In the genomic region with DNA sequence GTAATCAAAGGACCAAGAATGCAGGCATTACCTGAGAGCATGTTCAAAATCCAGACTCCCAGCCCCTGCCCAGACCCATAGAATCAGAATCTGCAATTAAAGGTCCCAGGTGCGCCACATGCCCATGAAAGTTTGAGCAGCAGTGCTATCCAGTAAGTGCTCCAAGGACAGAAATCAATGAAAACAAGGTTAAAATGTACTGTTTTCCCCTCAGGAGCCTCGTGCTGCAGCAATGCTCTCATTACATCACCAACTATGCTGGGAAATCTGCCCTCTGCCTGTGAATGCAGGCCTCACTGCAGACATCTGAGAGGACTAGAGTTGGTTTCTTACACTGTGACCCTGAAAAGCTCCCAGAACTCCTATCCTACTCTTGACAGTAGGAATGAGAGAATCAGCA, we compare ENCODE assay signal across 14 cellular contexts. TPM values are rescaled to one million over a fixed set of nuclear protein-coding genes. Genes with fewer than 3 reads are reported as not detected.
DNase-seq lines count a peak whose midpoint lies in the region; ATAC-seq and TF ChIP-seq lines count a peak whose summit lies in the region.
"Had no signal": no experiment of that assay in that cellular context is flagged by ENCODE, and none has a peak within 500 bp of the region (broad histone marks: within the 10 kb centered on the region; RNA-seq: fewer than 3 reads in every experiment).

No MANE protein-coding gene starts in this region.

- H3K36me3 ChIP-seq in GM23338 (ENCODE audit: insufficient read depth), result peaks cover 23% of the 10 kb centered on the region

- no peaks in the 10 kb centered on the region for H3F3A ChIP-seq in GM23338 (replicated peaks; ENCODE audit: low read depth)

- H3K36me3 Mint-ChIP-seq in GM23338 (ENCODE audit: low read depth) (peaks cover 41% of the 10 kb centered on the region), progenitor cell of endocrine pancreas (ENCODE audit: insufficient read depth) (peaks cover 34% of the 10 kb centered on the region)

- no peak overlapping the region for H3K27ac ChIP-seq in GM23338 (ENCODE audit: low read depth)
- H3K27ac ChIP-seq: gastroesophageal sphincter had no signal

- H3K4me3 Mint-ChIP-seq in GM23338 (no peak overlapping the region), progenitor cell of endocrine pancreas (ENCODE audit: low read depth) (no peak overlapping the region)
- H3K4me3 Mint-ChIP-seq: activated naive CD4-positive, alpha-beta T cell treated with anti-CD3 and anti-CD28 coated beads, Interleukin-2, amount 50 U/mL, for 24 hours; dendritic cell treated with granulocyte-macrophage colony-stimulating factor and Interleukin-4, amounts not matched to agents 40 ng/mL and 50 ng/mL, for 4 days; IgD-negative memory B cell; nephron had no signal

- no peak overlapping the region for H3K4me2 ChIP-seq in GM23338

- DNase-seq in GM23338 (ENCODE audit: low spot score) (peak; percentile 32), amniotic epithelial cell (ENCODE audit: low read depth) (peak; percentile 75), foreskin fibroblast (peak in 1 of 2 donors; percentile 70), progenitor cell of endocrine pancreas (ENCODE audit: low spot score, unreplicated experiment) (no peak), NOMO-1 (lab: John Stamatoyannopoulos, UW; ENCODE audit: unreplicated experiment in 2 of 2) (no peak)
- DNase-seq in activated CD4-positive, CD25-positive, alpha-beta regulatory T cell treated with anti-CD3 and anti-CD28 coated beads, Interleukin-2, amount 50 U/mL, for 72 hours, result no peak
- DNase-seq: Right ventricle myocardium superior had no signal

- TF ChIP-seq CTCF in GM23338 (conservative IDR thresholded peaks at IDR 0.05; ENCODE audit: low read depth in 2 of 2), result peak; percentile 20 to 28; a peak in 2 of 4 replicates
- peak; percentile 37 for TF ChIP-seq CTCF in foreskin fibroblast (IDR thresholded peaks at IDR 0.05; ENCODE audit: low read depth, low read length)
- TF ChIP-seq CTCF in progenitor cell of endocrine pancreas (IDR thresholded peaks at IDR 0.05; ENCODE audit: unreplicated experiment), result peak; percentile 41

- no peak overlapping the region for H2AFZ ChIP-seq in GM23338

- no peaks in the 10 kb centered on the region for H3K27me3 ChIP-seq in GM23338 (ENCODE audit: insufficient read depth)
- H3K27me3 ChIP-seq: gastroesophageal sphincter had no signal

- H3K4me3 ChIP-seq in GM23338 (no peak overlapping the region), foreskin fibroblast (ENCODE audit: low read depth in 1 of 2, low read length in 2 of 2) (no peak overlapping the region)
- H3K4me3 ChIP-seq: gastroesophageal sphincter had no signal

- H3K9me3 Mint-ChIP-seq in GM23338 (no peaks in the 10 kb centered on the region), progenitor cell of endocrine pancreas (ENCODE audit: low read depth) (no peaks in the 10 kb centered on the region)
- H3K9me3 Mint-ChIP-seq: activated naive CD4-positive, alpha-beta T cell treated with anti-CD3 and anti-CD28 coated beads, Interleukin-2, amount 50 U/mL, for 24 hours; dendritic cell treated with granulocyte-macrophage colony-stimulating factor and Interleukin-4, amounts not matched to agents 40 ng/mL and 50 ng/mL, for 4 days; IgD-negative memory B cell; nephron had no signal

- H3K4me1 ChIP-seq in GM23338 (ENCODE audit: insufficient read depth), result peaks cover 25% of the 10 kb centered on the region
- H3K4me1 ChIP-seq: gastroesophageal sphincter had no signal

- no peaks in the 10 kb centered on the region for H3K9me2 ChIP-seq in GM23338 (ENCODE audit: insufficient read depth)

- H3K27me3 Mint-ChIP-seq in GM23338 (ENCODE audit: insufficient read depth, low read depth, poor library complexity) (no peaks in the 10 kb centered on the region), progenitor cell of endocrine pancreas (no peaks in the 10 kb centered on the region)
- H3K27me3 Mint-ChIP-seq: activated naive CD4-positive, alpha-beta T cell treated with anti-CD3 and anti-CD28 coated beads, Interleukin-2, amount 50 U/mL, for 24 hours; dendritic cell treated with granulocyte-macrophage colony-stimulating factor and Interleukin-4, amounts not matched to agents 40 ng/mL and 50 ng/mL, for 4 days; IgD-negative memory B cell had no signal

- 0 out of 2 replicates have a peak, but pooled peaks cover 3% of the 10 kb centered on the region for H4K20me1 ChIP-seq in GM23338 (replicated peaks; ENCODE audit: insufficient read depth)

- peak; percentile 79 for ATAC-seq in GM23338
- no peak for ATAC-seq in HG03521 (IDR thresholded peaks at IDR 0.05; ENCODE audit: unreplicated experiment)
- ATAC-seq: gastroesophageal sphincter, HCT116 had no signal

- no peaks in the 10 kb centered on the region; the same call in none of the 2 replicates for H3K79me2 ChIP-seq in GM23338 (replicated peaks; ENCODE audit: insufficient read depth)

- peaks cover 11% of the 10 kb centered on the region for H3K4me1 Mint-ChIP-seq in GM23338
- H3K4me1 Mint-ChIP-seq in progenitor cell of endocrine pancreas (ENCODE audit: low read depth), result peaks cover 16% of the 10 kb centered on the region
- H3K4me1 Mint-ChIP-seq: activated naive CD4-positive, alpha-beta T cell treated with anti-CD3 and anti-CD28 coated beads, Interleukin-2, amount 50 U/mL, for 24 hours; IgD-negative memory B cell had no signal

- H3K27ac Mint-ChIP-seq in GM23338, result no peak overlapping the region
- H3K27ac Mint-ChIP-seq in progenitor cell of endocrine pancreas, result peak overlapping the region; percentile 33
- H3K27ac Mint-ChIP-seq: activated naive CD4-positive, alpha-beta T cell treated with anti-CD3 and anti-CD28 coated beads, Interleukin-2, amount 50 U/mL, for 24 hours; dendritic cell treated with granulocyte-macrophage colony-stimulating factor and Interleukin-4, amounts not matched to agents 40 ng/mL and 50 ng/mL, for 4 days; IgD-negative memory B cell; nephron had no signal

TF ChIP-seq in GM23338, 12 proteins besides CTCF, POLR2A, EP300 and RAD21 (continues in another document):
- no peak for TF ChIP-seq ZNF114 (CRISPR knock-in tag; IDR thresholded peaks at IDR 0.05)
- no peak for TF ChIP-seq ETS1 (IDR thresholded peaks at IDR 0.05)
- TF ChIP-seq STAT1 (IDR thresholded peaks at IDR 0.05; ENCODE audit: unreplicated experiment), result no peak
- no peak for TF ChIP-seq EZH2 (IDR thresholded peaks at IDR 0.05; ENCODE audit: low read depth, unreplicated experiment)
- no peak for TF ChIP-seq CREB1 (CRISPR knock-in tag; IDR thresholded peaks at IDR 0.05; ENCODE audit: low read depth)
- TF ChIP-seq NANOG (IDR thresholded peaks at IDR 0.05; ENCODE audit: borderline replicate concordance), result no peak

RNA-seq across cellular contexts. Expression of gene ANXA5, which starts 21.1 kb away (rescaled TPM):
- 120 and 129 TPM in 2 replicates for total RNA-seq in GM23338 (2014; rRNA removed; shearing (Covaris generic))
- polyA plus RNA-seq in GM23338 (2016; fragmentation: Nextera tagmentation; extraction: Ambion mirVana), result 163 and 181 TPM in 2 replicates
- 203 and 208 TPM in 2 replicates for total RNA-seq in progenitor cell of endocrine pancreas

Comparison
In these comparisons a context has a peak if more than half of its experiments do, and no peak if none do; other contexts are left out.
1. DNase-seq: peak in GM23338 (single experiment) and amniotic epithelial cell (single experiment); none in progenitor cell of endocrine pancreas (single experiment), activated CD4-positive, CD25-positive, alpha-beta regulatory T cell treated with anti-CD3 and anti-CD28 coated beads, Interleukin-2, amount 50 U/mL, for 72 hours (single experiment) and NOMO-1 (0 of 2).
2. Peak in every context shown above with its lines, with median percentiles within 50 percentile points of each other: CTCF ChIP-seq.